ENCODE assay signal across 8 cellular contexts in the genomic region with DNA sequence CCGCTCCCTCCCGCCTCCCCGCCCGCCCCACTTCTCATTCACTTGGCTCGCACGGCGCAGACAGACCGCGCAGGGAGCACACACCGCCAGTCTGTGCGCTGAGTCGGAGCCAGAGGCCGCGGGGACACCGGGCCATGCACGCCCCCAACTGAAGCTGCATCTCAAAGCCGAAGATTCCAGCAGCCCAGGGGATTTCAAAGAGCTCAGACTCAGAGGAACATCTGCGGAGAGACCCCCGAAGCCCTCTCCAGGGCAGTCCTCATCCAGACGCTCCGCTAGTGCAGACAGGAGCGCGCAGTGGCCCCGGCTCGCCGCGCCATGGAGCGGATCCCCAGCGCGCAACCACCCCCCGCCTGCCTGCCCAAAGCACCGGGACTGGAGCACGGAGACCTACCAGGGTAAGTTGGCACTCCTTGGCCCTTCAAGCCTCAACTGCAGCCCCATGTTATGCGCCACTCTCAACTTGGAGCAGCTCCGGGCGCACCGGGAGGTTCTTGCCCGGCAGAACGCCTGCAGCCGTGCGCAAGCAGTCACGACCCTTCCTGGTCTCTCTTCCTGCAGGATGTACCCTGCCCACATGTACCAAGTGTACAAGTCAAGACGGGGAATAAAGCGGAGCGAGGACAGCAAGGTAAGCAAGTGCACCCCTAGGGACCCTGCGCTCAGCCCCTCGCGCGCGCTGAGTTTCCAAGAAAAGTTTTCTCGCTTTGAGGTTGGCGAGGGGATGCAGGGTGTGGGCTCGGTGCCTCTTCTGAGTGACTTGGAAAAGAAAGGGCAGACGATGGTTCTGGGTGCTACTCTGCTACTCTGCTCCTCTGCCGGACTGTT. TPM values are rescaled to one million over a fixed set of nuclear protein-coding genes. Genes with fewer than 3 reads are reported as not detected.
DNase-seq lines count a peak whose midpoint lies in the region; ATAC-seq and TF ChIP-seq lines count a peak whose summit lies in the region.

A gene (plus strand): TSS at position 37 of the 828 bp plus-strand sequence. CDS start 282 bp downstream, at position 319.

- H3K4me3 ChIP-seq in SU-DHL-6 (ENCODE audit: insufficient read depth, low read length, poor library complexity, severe bottlenecking) = peak within 1 kb of the TSS; percentile 79

- TF ChIP-seq CTCF in SU-DHL-6 (IDR thresholded peaks at IDR 0.05; ENCODE audit: insufficient read depth, low read length, poor library complexity, severe bottlenecking) (no peak), endothelial cell (IDR thresholded peaks at IDR 0.05; ENCODE audit: unreplicated experiment) (no peak)

- peaks cover 20% of the 10 kb centered on the region for H3K36me3 Mint-ChIP-seq in endothelial cell (ENCODE audit: low read depth, unreplicated experiment)

- H3K27ac ChIP-seq in SU-DHL-6 (ENCODE audit: low read depth, low read length) = peak within 1 kb of the TSS; percentile 91

- H3K27me3 Mint-ChIP-seq in endothelial cell (ENCODE audit: unreplicated experiment) = peaks cover 13% of the 10 kb centered on the region

- peak within 1 kb of the TSS; percentile 86 for H3K27ac Mint-ChIP-seq in endothelial cell (ENCODE audit: unreplicated experiment)

- no peak for DNase-seq in activated CD4-positive, CD25-positive, alpha-beta regulatory T cell (lab: John Stamatoyannopoulos, UW)
- DNase-seq in endothelial cell (ENCODE audit: low spot score) = peak; percentile 64
- DNase-seq in mucosa of gallbladder (ENCODE audit: low spot score) = no peak
- DNase-seq in ureter (ENCODE audit: low spot score) = peak; percentile 66
- no peak for DNase-seq in globus pallidus (ENCODE audit: low spot score)

- peak; percentile 19 to 29 for ATAC-seq in activated CD4-positive, CD25-positive, alpha-beta regulatory T cell treated with anti-CD3 and anti-CD28 coated beads, Interleukin-2, amount 50 U/mL, for 24 hours
- ATAC-seq in HG03060 (IDR thresholded peaks at IDR 0.05; ENCODE audit: low read depth, unreplicated experiment) = peak; percentile 2

- peaks cover 18% of the 10 kb centered on the region for H3K36me3 ChIP-seq in SU-DHL-6 (ENCODE audit: low read length)

- peak within 1 kb of the TSS; percentile 71 for H3K4me2 ChIP-seq in SU-DHL-6 (ENCODE audit: low read depth, low read length, poor library complexity, severe bottlenecking)

- no peaks in the 10 kb centered on the region for H3K9me3 Mint-ChIP-seq in endothelial cell (ENCODE audit: unreplicated experiment)

- H3K4me1 Mint-ChIP-seq in endothelial cell (ENCODE audit: unreplicated experiment) = peaks cover 44% of the 10 kb centered on the region

- peak within 1 kb of the TSS; percentile 71 for H3K9ac ChIP-seq in SU-DHL-6 (ENCODE audit: low read length)

- no peaks in the 10 kb centered on the region for H3K9me2 ChIP-seq in SU-DHL-6 (replicated peaks; ENCODE audit: insufficient read depth, low read length)

- peak within 1 kb of the TSS; percentile 83 for H2AFZ ChIP-seq in SU-DHL-6 (ENCODE audit: low read depth, low read length, severe bottlenecking)

- H3F3A ChIP-seq in SU-DHL-6 (ENCODE audit: insufficient read depth) = peaks cover 19% of the 10 kb centered on the region; the same call in 1 of the 2 replicates

- no peaks in the 10 kb centered on the region; the same call in 1 of the 2 replicates for H3K79me2 ChIP-seq in SU-DHL-6 (ENCODE audit: insufficient read depth, low read length)

- peak within 1 kb of the TSS; percentile 94 for H3K4me3 Mint-ChIP-seq in endothelial cell (ENCODE audit: unreplicated experiment)

- no peaks in the 10 kb centered on the region for H3K9me3 ChIP-seq in SU-DHL-6 (ENCODE audit: insufficient read depth, low read length)

- no peaks in the 10 kb centered on the region for H3K27me3 ChIP-seq in SU-DHL-6 (ENCODE audit: low read length)

- 0 out of 2 replicates have a peak, but pooled peaks cover 6% of the 10 kb centered on the region for H4K20me1 ChIP-seq in SU-DHL-6 (ENCODE audit: low read depth, low read length)

RNA-seq across cellular contexts. Expression of the gene that starts here (rescaled TPM):
- total RNA-seq in endothelial cell (ENCODE audit: unreplicated experiment) (15.2 TPM), mucosa of gallbladder (56.5 TPM), ureter (206 TPM)

Comparison
In these comparisons a context has a peak if more than half of its experiments do, and no peak if none do; other contexts are left out.
1. DNase-seq: peak in endothelial cell (single experiment) and ureter (single experiment); none in activated CD4-positive, CD25-positive, alpha-beta regulatory T cell (0 of 4), mucosa of gallbladder (single experiment) and globus pallidus (single experiment).